ENCODE assay signal across 12 cellular contexts in genomic region chrX:39331062-39331704, GRCh38.
DNase-seq lines count a peak whose midpoint lies in the region; ATAC-seq, FAIRE-seq and TF ChIP-seq lines count a peak whose summit lies in the region.
"Had no signal": no experiment of that assay in that cellular context is flagged by ENCODE, and none has a peak within 500 bp of the region (broad histone marks: within the 10 kb centered on the region; RNA-seq: fewer than 3 reads in every experiment).

No MANE protein-coding gene starts in this region.

- TF ChIP-seq POLR2A in breast epithelium (IDR thresholded peaks at IDR 0.05) = no peak

- H3K27ac ChIP-seq in breast epithelium = no peak overlapping the region

- H3K4me3 ChIP-seq in GM12865 (ENCODE audit: low read depth, low read length) = no peak overlapping the region
- no peak overlapping the region for H3K4me3 ChIP-seq in breast epithelium

- H3K4me3 Mint-ChIP-seq in effector memory CD8-positive, alpha-beta T cell = no peak overlapping the region
- H3K4me3 Mint-ChIP-seq: dendritic cell treated with granulocyte-macrophage colony-stimulating factor and Interleukin-4, amounts not matched to agents 40 ng/mL and 50 ng/mL, for 4 days; natural killer cell had no signal

- H3K27me3 ChIP-seq in breast epithelium = peaks cover 0 to 49% of the 10 kb centered on the region in 2 donors

- no peaks in the 10 kb centered on the region for H3K4me1 ChIP-seq in breast epithelium

- peak; percentile 83 for ATAC-seq in GM21423 (IDR thresholded peaks at IDR 0.05; ENCODE audit: unreplicated experiment)
- ATAC-seq in effector memory CD8-positive, alpha-beta T cell (replicated peaks) = no peak

- intact Hi-C loops in breast epithelium (cut with DNase I; ENCODE audit: low total_unique reads) = no loop called here

- H3K4me1 Mint-ChIP-seq in effector memory CD8-positive, alpha-beta T cell (ENCODE audit: low read depth in 2 of 2) = peaks cover 3% of the 10 kb centered on the region in 2 donors

- no peaks in the 10 kb centered on the region for H3K36me3 ChIP-seq in breast epithelium

- H3K9me3 ChIP-seq in breast epithelium = no peaks in the 10 kb centered on the region

- no peaks in the 10 kb centered on the region for H3K36me3 Mint-ChIP-seq in effector memory CD8-positive, alpha-beta T cell (ENCODE audit: insufficient read depth)
- H3K36me3 Mint-ChIP-seq: natural killer cell had no signal

- no peak overlapping the region for H3K27ac Mint-ChIP-seq in effector memory CD8-positive, alpha-beta T cell
- H3K27ac Mint-ChIP-seq: dendritic cell treated with granulocyte-macrophage colony-stimulating factor and Interleukin-4, amounts not matched to agents 40 ng/mL and 50 ng/mL, for 4 days; natural killer cell had no signal

- FAIRE-seq in RCC 7860 (lab: Jason Lieb, UNC) = no peak

- TF ChIP-seq CTCF in GM12865 (IDR thresholded peaks at IDR 0.05; ENCODE audit: insufficient read depth, low read depth, low read length, missing control alignments) = no peak
- no peak for TF ChIP-seq CTCF in breast epithelium (IDR thresholded peaks at IDR 0.05)

- H3K9me3 Mint-ChIP-seq in effector memory CD8-positive, alpha-beta T cell = no peaks in the 10 kb centered on the region
- H3K9me3 Mint-ChIP-seq: dendritic cell treated with granulocyte-macrophage colony-stimulating factor and Interleukin-4, amounts not matched to agents 40 ng/mL and 50 ng/mL, for 4 days; natural killer cell had no signal

- DNase-seq in GM12865 (ENCODE audit: low read depth) (peak; percentile 63), RCC 7860 (ENCODE audit: low spot score) (peak; percentile 4), kidney tubule cell (ENCODE audit: low spot score) (peak; percentile 37), NCI-H1092 (lab: John Stamatoyannopoulos, UW) (no peak), breast epithelium (ENCODE audit: low spot score in 2 of 2) (no peak)
- DNase-seq in effector memory CD8-positive, alpha-beta T cell = no peak
- no peak for DNase-seq in activated effector memory CD4-positive, alpha-beta T cell treated with Interleukin-2 at 50 U/mL for 16 hours
- DNase-seq: activated CD8-positive, alpha-beta memory T cell treated with anti-CD3 and anti-CD28 coated beads, Interleukin-2, amount 50 U/mL, for 48 hours; natural killer cell; NCI-H187 treated with DMSO at 0.1 percent for 48 hours had no signal

- H3K27me3 Mint-ChIP-seq in effector memory CD8-positive, alpha-beta T cell = peaks cover 9 to 21% of the 10 kb centered on the region in 2 donors

Comparison
In these comparisons a context has a peak if more than half of its experiments do, and no peak if none do; other contexts are left out.
1. DNase-seq: peak in GM12865 (single experiment), RCC 7860 (single experiment) and kidney tubule cell (single experiment); none in NCI-H1092 (single experiment), effector memory CD8-positive, alpha-beta T cell (0 of 3), breast epithelium (0 of 2) and activated effector memory CD4-positive, alpha-beta T cell treated with Interleukin-2 at 50 U/mL for 16 hours (single experiment).